16 cellular contexts compared by ENCODE assay signal in the genomic region with DNA sequence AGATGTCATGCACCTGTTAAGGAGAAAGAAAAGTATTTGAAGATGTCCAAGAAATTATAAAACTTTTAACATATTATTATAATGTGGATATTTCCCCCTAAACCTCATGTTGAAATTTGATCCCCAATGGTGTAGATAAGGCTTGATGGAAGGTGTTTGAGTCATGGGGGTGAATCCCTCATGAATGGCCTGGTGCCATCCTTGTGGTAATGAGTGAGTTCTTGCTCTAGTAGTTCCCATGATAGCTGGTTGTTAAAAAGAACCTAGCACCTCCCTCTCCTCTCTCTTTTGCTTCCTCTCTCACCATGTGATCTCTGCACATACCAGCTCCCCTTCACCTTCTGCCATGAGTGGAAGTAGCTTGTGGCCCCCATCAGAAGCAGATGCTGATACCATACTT.
DNase-seq lines count a peak whose midpoint lies in the region; ATAC-seq and TF ChIP-seq lines count a peak whose summit lies in the region.
"Had no signal": no experiment of that assay in that cellular context is flagged by ENCODE, and none has a peak within 500 bp of the region (broad histone marks: within the 10 kb centered on the region; RNA-seq: fewer than 3 reads in every experiment).

No MANE protein-coding gene starts in this region.

- no peak for TF ChIP-seq CTCF in astrocyte of the spinal cord (IDR thresholded peaks at IDR 0.05; ENCODE audit: low read depth, low read length)

- DNase-seq in HT1080 (ENCODE audit: low read depth) = peak; percentile 77
- peak; percentile 66 for DNase-seq in NCI-H226
- DNase-seq in astrocyte of the spinal cord (ENCODE audit: low read depth, low spot score) = peak; percentile 3
- DNase-seq in iris pigment epithelial cell (ENCODE audit: low read depth) = peak; percentile 8
- DNase-seq in DMS79 (lab: John Stamatoyannopoulos, UW) = no peak
- DNase-seq in NCI-H1417 treated with DMSO at 0.1 percent for 48 hours (lab: John Stamatoyannopoulos, UW) = no peak
- no peak for DNase-seq in activated gamma-delta T cell treated with Interleukin-2 at 50 U/mL for 16 hours
- DNase-seq: CD8-positive, alpha-beta T cell; COR-L47; DMS153; DND-41; GDM1 had no signal

- in situ Hi-C loops in astrocyte of the spinal cord (cut with HindIII; ENCODE audit: low sequenced_read_pairs) = no loop called here

- no peak overlapping the region for H3K4me3 ChIP-seq in astrocyte of the spinal cord (ENCODE audit: low read depth, low read length)
- H3K4me3 ChIP-seq: A549, HAP-1 had no signal

- no peak for ATAC-seq in GM18873 (IDR thresholded peaks at IDR 0.05; ENCODE audit: low FRiP score, unreplicated experiment)
- ATAC-seq: A549; CD8-positive, alpha-beta T cell; HepG2 had no signal

Comparison
In these comparisons a context has a peak if more than half of its experiments do, and no peak if none do; other contexts are left out.
1. DNase-seq: peak in HT1080 (single experiment), NCI-H226 (single experiment), astrocyte of the spinal cord (single experiment) and iris pigment epithelial cell (single experiment); none in DMS79 (single experiment), NCI-H1417 treated with DMSO at 0.1 percent for 48 hours (single experiment) and activated gamma-delta T cell treated with Interleukin-2 at 50 U/mL for 16 hours (single experiment).